In genomic region chr6:27136077-27136644, GRCh38 we compare ENCODE assay signal across 23 cellular contexts.
DNase-seq lines count a peak whose midpoint lies in the region; TF ChIP-seq lines count a peak whose summit lies in the region.
"Had no signal": no experiment of that assay in that cellular context is flagged by ENCODE, and none has a peak within 500 bp of the region (broad histone marks: within the 10 kb centered on the region; RNA-seq: fewer than 3 reads in every experiment).

No MANE protein-coding gene starts in this region.

- H2AFZ ChIP-seq in Loucy (ENCODE audit: low read length) = no peak overlapping the region

- TF ChIP-seq CTCF in A673 (conservative IDR thresholded peaks at IDR 0.05; ENCODE audit: low read depth, low read length) (no peak), Loucy (conservative IDR thresholded peaks at IDR 0.05; ENCODE audit: low read length) (no peak)

- H3K9me3 ChIP-seq in A673 (ENCODE audit: low read depth, low read length, poor library complexity, severe bottlenecking) (no peaks in the 10 kb centered on the region), Loucy (ENCODE audit: insufficient read depth, low read depth, low read length) (no peaks in the 10 kb centered on the region), iPS-18a (ENCODE audit: control insufficient read depth, low read depth, low read length) (no peaks in the 10 kb centered on the region)
- H3K9me3 ChIP-seq: BE2C, heart right ventricle, SJSA1, transverse colon had no signal

- H4K20me1 ChIP-seq in Loucy (ENCODE audit: insufficient read depth, low read length, poor library complexity, severe bottlenecking) = no peaks in the 10 kb centered on the region

- intact Hi-C loops in A673 (cut with micrococcal nuclease; ENCODE audit: unreplicated experiment) = loop anchor here (10.0 kb wide), 1 partner anchor 1111 kb away; a partner anchor contains a TSS

- CTCF ChIA-PET in A673 (lab: Charles Lee) = no interaction called here
- CTCF ChIA-PET in HEK293T (lab: Yijun Ruan, JAX) = no interaction called here

- no peak overlapping the region for H3K4me2 ChIP-seq in Loucy (ENCODE audit: low read depth, low read length, poor library complexity, severe bottlenecking)

- POLR2A ChIA-PET in A673 (lab: Charles Lee; ENCODE audit: low non-redundant PET) (no interaction called here), HEK293T (lab: Yijun Ruan, JAX) (interaction anchor here (3.2 kb wide), 1 partner anchor 11 kb away, joined by 19 read pairs; a partner anchor contains a TSS)

- H3K36me3 ChIP-seq in A673 (ENCODE audit: insufficient read depth, low read length, poor library complexity, severe bottlenecking) (no peaks in the 10 kb centered on the region), Loucy (ENCODE audit: insufficient read depth, low read length) (no peaks in the 10 kb centered on the region), iPS-18a (ENCODE audit: control insufficient read depth, low read depth, low read length) (no peaks in the 10 kb centered on the region)
- H3K36me3 ChIP-seq: BE2C, transverse colon had no signal

- DNase-seq in NCI-H2227 (lab: John Stamatoyannopoulos, UW; ENCODE audit: unreplicated experiment) = peak; percentile 14
- DNase-seq in NCI-H2227 treated with DMSO at 0.1 percent for 48 hours (lab: John Stamatoyannopoulos, UW) = no peak
- no peak for DNase-seq in A673 (ENCODE audit: low spot score)
- DNase-seq in HEK293T (ENCODE audit: extremely low spot score) = no peak
- no peak for DNase-seq in amniotic stem cell (lab: John Stamatoyannopoulos, UW)
- no peak for DNase-seq in superior temporal gyrus (ENCODE audit: extremely low spot score)
- DNase-seq: 8988T; activated effector memory CD4-positive, alpha-beta T cell treated with Interleukin-2 at 50 U/mL for 16 hours; BE2C; dorsolateral prefrontal cortex; heart right ventricle; left ventricle myocardium superior; NCI-H1436; NCI-H2171; NCI-H774; occipital lobe; retina; stimulated activated CD4-positive, alpha-beta T cell treated with anti-CD3 and anti-CD28 coated beads, Interleukin-4, amount 100 ng/mL, for 1 hour; transverse colon had no signal

- BruUV-seq in A673 (replicated peaks; lab: Mats Ljungman, UMichigan) = no TSS peak

- H3K9ac ChIP-seq in Loucy (ENCODE audit: low read depth, low read length, poor library complexity, severe bottlenecking) = peak overlapping the region; percentile 99
- peak overlapping the region; percentile 17 for H3K9ac ChIP-seq in iPS-18a (ENCODE audit: low read length)

- H3K4me1 ChIP-seq in A673 (ENCODE audit: insufficient read depth, low read length, poor library complexity, severe bottlenecking) (peaks cover 7% of the 10 kb centered on the region), Loucy (ENCODE audit: insufficient read depth, low read length, poor library complexity, severe bottlenecking) (peaks cover 48% of the 10 kb centered on the region), iPS-18a (ENCODE audit: control insufficient read depth, low read depth, low read length) (peaks cover 37% of the 10 kb centered on the region)

- peak overlapping the region; percentile 29 for H3K27ac ChIP-seq in A673 (ENCODE audit: low read depth, low read length, poor library complexity, severe bottlenecking)
- no peak overlapping the region for H3K27ac ChIP-seq in iPS-18a (ENCODE audit: low read length)
- H3K27ac ChIP-seq: dorsolateral prefrontal cortex, epithelial cell of prostate, heart right ventricle, SJSA1, transverse colon had no signal

- H3K9me2 ChIP-seq in Loucy (replicated peaks; ENCODE audit: low read depth, low read length) = no peaks in the 10 kb centered on the region

- no peaks in the 10 kb centered on the region for H3K27me3 ChIP-seq in A673 (replicated peaks; ENCODE audit: insufficient read depth, low read depth, low read length, poor library complexity)
- no peaks in the 10 kb centered on the region for H3K27me3 ChIP-seq in Loucy (ENCODE audit: insufficient read depth, low read length, poor library complexity, severe bottlenecking)
- H3K27me3 ChIP-seq in iPS-18a (ENCODE audit: control insufficient read depth, insufficient read depth, low read length) = no peaks in the 10 kb centered on the region
- H3K27me3 ChIP-seq: BE2C, heart right ventricle, SJSA1, transverse colon had no signal

- peaks cover 16% of the 10 kb centered on the region for H3K79me2 ChIP-seq in Loucy (ENCODE audit: insufficient read depth, low read length)

- peaks cover 17% of the 10 kb centered on the region for H3F3A ChIP-seq in Loucy (ENCODE audit: low read depth)

- H3K4me3 ChIP-seq in A673 (ENCODE audit: low read depth, low read length, poor library complexity, severe bottlenecking) (no peak overlapping the region), Loucy (ENCODE audit: low read length, poor library complexity, severe bottlenecking) (no peak overlapping the region), iPS-18a (ENCODE audit: low read length) (no peak overlapping the region)
- H3K4me3 ChIP-seq: dorsolateral prefrontal cortex, heart right ventricle, SJSA1, transverse colon had no signal

TF ChIP-seq in HEK293T, 16 proteins besides CTCF, POLR2A, EP300 and RAD21:
- no peak for TF ChIP-seq LEF1 (IDR thresholded peaks at IDR 0.05; ENCODE audit: borderline replicate concordance)
- no peak for TF ChIP-seq CTBP1 (IDR thresholded peaks at IDR 0.05; ENCODE audit: borderline replicate concordance)
- TF ChIP-seq SUZ12 (IDR thresholded peaks at IDR 0.05) = no peak
- no peak for TF ChIP-seq FOXA1 (IDR thresholded peaks at IDR 0.05)
- no peak for TF ChIP-seq ELF4 (IDR thresholded peaks at IDR 0.05)
- TF ChIP-seq ZNF384 (IDR thresholded peaks at IDR 0.05) = no peak
- TF ChIP-seq FOXM1 (IDR thresholded peaks at IDR 0.05; ENCODE audit: borderline replicate concordance) = no peak
- no peak for TF ChIP-seq SP1 (IDR thresholded peaks at IDR 0.05)
- TF ChIP-seq BHLHE40 (IDR thresholded peaks at IDR 0.05; ENCODE audit: borderline replicate concordance) = no peak
- TF ChIP-seq HDGF (IDR thresholded peaks at IDR 0.05; ENCODE audit: borderline replicate concordance) = no peak
- no peak for TF ChIP-seq ARNT (IDR thresholded peaks at IDR 0.05)
